In the genomic region with DNA sequence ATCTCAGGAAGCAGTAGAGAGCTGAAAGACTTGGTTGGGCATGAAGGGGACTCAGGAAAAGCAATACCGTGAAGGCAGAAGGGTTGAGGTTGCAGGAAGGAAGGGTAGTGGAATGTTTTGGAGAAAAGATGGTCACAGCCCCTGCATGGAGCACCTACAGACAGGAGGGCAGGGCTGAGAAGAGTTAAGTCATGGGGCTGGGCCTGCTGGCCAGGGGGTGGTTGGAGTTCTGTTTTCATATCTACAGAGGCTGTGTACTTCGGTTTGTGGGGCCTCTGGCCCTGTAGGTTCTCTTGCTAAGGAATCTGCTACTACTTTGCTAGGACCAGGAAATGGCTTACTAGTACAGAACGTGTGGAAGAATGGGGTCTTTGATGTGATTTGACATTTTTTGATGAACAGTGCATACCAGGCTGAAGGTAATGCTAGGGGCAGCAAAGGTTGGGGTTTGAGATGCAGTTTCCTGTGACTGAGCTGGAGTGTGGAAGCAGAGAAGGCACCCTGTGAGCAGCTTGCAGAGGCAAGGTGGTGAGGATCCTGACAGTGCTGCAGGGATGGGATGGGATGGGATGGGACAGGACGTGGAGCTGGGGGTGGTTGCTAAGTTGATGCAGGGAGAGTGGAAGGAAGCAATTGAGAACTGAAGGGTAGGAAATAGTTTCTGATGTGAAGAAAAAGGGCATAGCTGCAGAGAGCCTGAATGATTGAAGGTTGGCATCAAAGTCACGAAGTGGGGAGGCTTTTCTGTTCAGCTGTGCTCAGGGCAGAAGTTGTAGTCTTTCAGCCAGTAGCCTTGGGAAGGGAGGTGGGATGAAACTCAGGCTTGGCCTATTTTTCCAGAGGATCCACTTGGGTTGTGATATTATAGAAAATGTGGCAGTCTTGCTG, we compare ENCODE assay signal across 1 cellular context.
TF ChIP-seq lines count a peak whose summit lies in the region.

No MANE protein-coding gene starts in this region.

TF ChIP-seq in endothelial cell of umbilical vein, 7 proteins besides CTCF, POLR2A, EP300 and RAD21 (continued from another document):
- TF ChIP-seq, protein P1, sequence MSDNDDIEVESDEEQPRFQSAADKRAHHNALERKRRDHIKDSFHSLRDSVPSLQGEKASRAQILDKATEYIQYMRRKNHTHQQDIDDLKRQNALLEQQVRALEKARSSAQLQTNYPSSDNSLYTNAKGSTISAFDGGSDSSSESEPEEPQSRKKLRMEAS (IDR thresholded peaks at IDR 0.05; ENCODE audit: insufficient read depth, insufficient read length) = no peak
